1 cellular context compared by ENCODE assay signal in the genomic region with DNA sequence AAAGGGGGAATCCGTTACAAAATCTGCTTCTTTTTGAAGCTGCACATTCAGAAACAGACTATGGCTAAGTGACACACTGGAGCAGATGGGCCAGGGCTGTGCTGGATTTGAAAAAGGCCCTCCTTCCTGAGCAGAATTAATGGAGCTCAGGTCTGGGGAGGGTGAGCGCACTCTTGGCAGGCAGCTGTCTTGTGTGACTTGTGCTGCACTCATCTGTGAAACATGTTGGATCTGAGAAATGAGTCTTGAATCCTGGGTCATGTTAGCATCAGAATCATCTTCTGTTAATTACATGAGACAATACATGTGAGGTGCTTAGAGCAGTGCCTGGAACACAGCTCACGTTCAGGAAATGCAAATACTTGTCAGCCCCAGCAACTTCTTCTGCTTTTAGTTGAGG.
TF ChIP-seq lines count a peak whose summit lies in the region.

No MANE protein-coding gene starts in this region.

TF ChIP-seq in H1, 55 proteins besides CTCF, POLR2A, EP300 and RAD21:
- TF ChIP-seq GABPA (IDR thresholded peaks at IDR 0.05; ENCODE audit: borderline replicate concordance, insufficient read depth, low read length): no peak
- no peak for TF ChIP-seq RXRA (IDR thresholded peaks at IDR 0.05; ENCODE audit: insufficient read depth, low read depth, low read length)
- no peak for TF ChIP-seq KDM4A (IDR thresholded peaks at IDR 0.05; ENCODE audit: low read depth, low read length, severe bottlenecking)
- no peak for TF ChIP-seq GTF2F1 (IDR thresholded peaks at IDR 0.05; ENCODE audit: borderline replicate concordance, low read depth, low read length)
- TF ChIP-seq BRCA1 (IDR thresholded peaks at IDR 0.05; ENCODE audit: low read depth, low read length): no peak
- TF ChIP-seq NANOG (IDR thresholded peaks at IDR 0.05; ENCODE audit: insufficient read depth, low read depth, low read length, poor library complexity, severe bottlenecking): no peak
- TF ChIP-seq SRF (IDR thresholded peaks at IDR 0.05; ENCODE audit: low read depth, low read length): no peak
- no peak for TF ChIP-seq CHD1 (IDR thresholded peaks at IDR 0.05; ENCODE audit: low read depth, low read length)
- TF ChIP-seq SIN3A (conservative IDR thresholded peaks at IDR 0.05 in 1 of 2, IDR thresholded peaks at IDR 0.05 in 1 of 2; ENCODE audit: low read depth in 1 of 2, low read length in 2 of 2): no peak
- TF ChIP-seq CHD2 (IDR thresholded peaks at IDR 0.05; ENCODE audit: low read length): no peak
- TF ChIP-seq CTBP2 (IDR thresholded peaks at IDR 0.05; ENCODE audit: borderline replicate concordance, insufficient read depth, insufficient read length, low read length): no peak
- TF ChIP-seq SP2 (IDR thresholded peaks at IDR 0.05; ENCODE audit: low read length): no peak
- no peak for TF ChIP-seq KDM5A (IDR thresholded peaks at IDR 0.05; ENCODE audit: low read length)
- no peak for TF ChIP-seq NRF1 (IDR thresholded peaks at IDR 0.05; ENCODE audit: low read depth, low read length)
- no peak for TF ChIP-seq TCF12 (IDR thresholded peaks at IDR 0.05; ENCODE audit: low read depth, low read length)
- no peak for TF ChIP-seq PHF8 (conservative IDR thresholded peaks at IDR 0.05; ENCODE audit: low read depth, low read length)
- TF ChIP-seq EZH2 (IDR thresholded peaks at IDR 0.05; ENCODE audit: low read depth, low read length, severe bottlenecking): no peak
TF ChIP-seq in H1: peak in this region for 0.
